In the genomic region with DNA sequence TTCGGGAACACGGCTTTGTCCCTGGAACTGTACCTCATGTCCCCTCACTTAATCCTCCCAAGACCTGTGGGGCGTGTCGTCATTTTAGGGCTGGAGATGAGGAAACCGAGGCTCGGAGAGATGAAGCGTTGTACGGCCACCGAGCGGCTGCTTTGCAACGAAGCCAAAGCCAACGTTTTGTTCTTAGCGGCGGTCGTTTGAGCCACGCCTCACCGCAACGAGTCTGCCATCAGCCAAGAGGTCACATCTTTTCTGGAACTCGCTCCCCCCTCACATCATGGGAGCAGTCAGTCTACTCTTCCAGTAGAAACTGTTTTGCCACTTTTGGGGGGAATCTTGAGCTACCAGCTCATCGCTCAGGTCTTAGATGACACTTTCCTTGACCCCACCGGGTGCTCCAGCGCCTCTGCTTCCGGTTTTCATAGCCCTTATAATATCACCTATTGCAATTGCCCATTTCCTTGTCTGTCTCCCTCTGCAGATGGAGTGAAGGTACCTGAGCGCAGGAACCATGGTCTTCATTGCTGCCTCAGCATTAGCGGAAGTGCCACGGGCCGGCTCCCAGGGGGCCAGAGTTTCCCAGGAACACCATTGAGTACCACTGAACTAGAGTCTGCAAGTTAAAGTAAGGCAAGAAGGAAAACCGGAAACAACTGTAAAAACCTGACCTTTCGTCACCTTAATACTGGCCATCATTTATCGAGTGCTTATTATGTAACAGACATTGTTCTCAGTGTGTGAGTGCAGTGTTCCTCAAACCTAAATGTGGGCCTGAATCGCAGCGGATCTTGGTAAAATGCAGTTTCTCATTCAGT, we compare ENCODE assay signal across 8 cellular contexts. TPM values are rescaled to one million over a fixed set of nuclear protein-coding genes. Genes with fewer than 3 reads are reported as not detected.
DNase-seq lines count a peak whose midpoint lies in the region; ATAC-seq, FAIRE-seq and TF ChIP-seq lines count a peak whose summit lies in the region.

No MANE protein-coding gene starts in this region.

- H3K4me1 Mint-ChIP-seq in neural progenitor cell, result peaks cover 20% of the 10 kb centered on the region

- intact Hi-C loops in HepG2 (cut with micrococcal nuclease; ENCODE audit: unreplicated experiment), result loop anchor here (10.0 kb wide), 1 partner anchor 69 kb away; no protein-coding TSS in a partner anchor

- POLR2A ChIA-PET in HepG2 (lab: Yijun Ruan, JAX), result no interaction called here
- POLR2A ChIA-PET in RWPE1 (lab: Yijun Ruan, JAX; ENCODE audit: low non-redundant PET), result no interaction called here

- H3K27ac Mint-ChIP-seq in neural progenitor cell, result peak overlapping the region; percentile 8

- TF ChIP-seq RAD21 in liver (IDR thresholded peaks at IDR 0.05) (no peak), HepG2 (CRISPR knock-in tag; IDR thresholded peaks at IDR 0.05) (no peak)

- no TSS peak for BruUV-seq in HepG2 (replicated peaks; lab: Mats Ljungman, UMichigan)

- TF ChIP-seq EP300 in HepG2 (IDR thresholded peaks at IDR 0.05; ENCODE audit: low read depth in 2 of 2, low read length in 2 of 2), result no peak
- no peak for TF ChIP-seq EP300 in HepG2 (CRISPR knock-in tag; IDR thresholded peaks at IDR 0.05; ENCODE audit: borderline replicate concordance)

- H3K9me3 ChIP-seq in liver (ENCODE audit: control insufficient read depth in 4 of 4, low read length in 3 of 4) (no peaks in the 10 kb centered on the region), HepG2 (ENCODE audit: low read length) (no peaks in the 10 kb centered on the region), neural progenitor cell (ENCODE audit: low read depth) (no peaks in the 10 kb centered on the region)

- CTCF ChIA-PET in HepG2 (lab: Yijun Ruan, JAX; ENCODE audit: low intra/inter-chr PET ratio, low total read pairs) (no interaction called here), RWPE1 (lab: Yijun Ruan, JAX) (interaction anchor here (0.7 to 1.6 kb wide), 3 partner anchors 29 to 111 kb away, joined by 3 to 5 read pairs (median 4); no protein-coding TSS in a partner anchor)

- no peak for ATAC-seq in HepG2

- H4K20me1 ChIP-seq in HepG2 (ENCODE audit: insufficient read depth, low read length), result no peaks in the 10 kb centered on the region
- no peaks in the 10 kb centered on the region for H4K20me1 ChIP-seq in neural progenitor cell (ENCODE audit: low read depth)

- H3K4me1 ChIP-seq in liver (ENCODE audit: control insufficient read depth in 4 of 4, insufficient read depth in 4 of 4, low read length in 3 of 4), result peaks cover 22 to 49% (median 40%) of the 10 kb centered on the region in 4 donors
- peaks cover 65% of the 10 kb centered on the region for H3K4me1 ChIP-seq in HepG2 (ENCODE audit: insufficient read depth, low read length)
- H3K4me1 ChIP-seq in neural progenitor cell, result peaks cover 6% of the 10 kb centered on the region

- FAIRE-seq in HepG2 (lab: Jason Lieb, UNC), result no peak

- peak overlapping the region; percentile 91 to 95 for H3K27ac ChIP-seq in liver (ENCODE audit: low read depth in 1 of 2, low read length in 2 of 2)
- H3K27ac ChIP-seq in HepG2 (ENCODE audit: extremely low read length, insufficient read depth, low read length), result no peak overlapping the region
- H3K27ac ChIP-seq in RWPE1, result peak overlapping the region; percentile 72
- no peak overlapping the region for H3K27ac ChIP-seq in neural progenitor cell

- DNase-seq in HepG2 (ENCODE audit: low spot score), result no peak
- DNase-seq in RWPE1 (ENCODE audit: low spot score), result no peak
- no peak for DNase-seq in epithelial cell of esophagus (ENCODE audit: low read depth)
- no peak for DNase-seq in neural progenitor cell (ENCODE audit: low spot score)
- DNase-seq in NCI-H2081 treated with DMSO at 0.1 percent for 48 hours (lab: John Stamatoyannopoulos, UW), result no peak
- DNase-seq in NCI-H2107 treated with DMSO at 0.1 percent for 48 hours (lab: John Stamatoyannopoulos, UW; ENCODE audit: unreplicated experiment), result no peak
- no peak for DNase-seq in SHP77 (lab: John Stamatoyannopoulos, UW)

- in situ Hi-C loops in HepG2 (cut with HindIII; ENCODE audit: extremely low pct_ligation_motif_present, low pct_unique_long_range_greater_than_20kb), result no loop called here

- no peak for TF ChIP-seq POLR2A in HepG2 (IDR thresholded peaks at IDR 0.05; ENCODE audit: insufficient read depth in 1 of 2, low read depth in 2 of 2, low read length in 2 of 2)

- H2AFZ ChIP-seq in HepG2 (ENCODE audit: low read length) (no peak overlapping the region), neural progenitor cell (replicated peaks) (peak overlapping the region; percentile 84)

- H3K4me3 Mint-ChIP-seq in neural progenitor cell, result peak overlapping the region; percentile 78

- H3K9me3 Mint-ChIP-seq in neural progenitor cell, result no peaks in the 10 kb centered on the region

- H3K9ac ChIP-seq in liver (ENCODE audit: low read depth in 1 of 2, low read length in 2 of 2), result peak overlapping the region; percentile 46 to 94
- no peak overlapping the region for H3K9ac ChIP-seq in HepG2 (ENCODE audit: insufficient read depth, low read depth, low read length)
- no peak overlapping the region for H3K9ac ChIP-seq in neural progenitor cell

- peaks cover 5% of the 10 kb centered on the region for H3K27me3 Mint-ChIP-seq in neural progenitor cell (ENCODE audit: insufficient read depth, low read depth)

- no peak overlapping the region for H3K4me2 ChIP-seq in HepG2 (ENCODE audit: low read depth, low read length)
- H3K4me2 ChIP-seq in neural progenitor cell, result peak overlapping the region; percentile 71

- WGBS in liver, result 44% methylated on average over 32 of the region's 32 CpGs
- WGBS in HepG2 (ENCODE audit: low lambda C conversion rate), result 95% methylated on average over 26 of the region's 32 CpGs

- H3K36me3 ChIP-seq in liver (ENCODE audit: control insufficient read depth in 4 of 4, insufficient read depth in 3 of 4, low read depth in 1 of 4, low read length in 3 of 4) (no peaks in the 10 kb centered on the region), HepG2 (replicated peaks in 1 of 2; ENCODE audit: control insufficient read depth in 1 of 2, insufficient read depth in 2 of 2, low read length in 2 of 2) (no peaks in the 10 kb centered on the region), neural progenitor cell (no peaks in the 10 kb centered on the region)

- H3F3A ChIP-seq in neural progenitor cell (ENCODE audit: low read depth), result peaks cover 12% of the 10 kb centered on the region

- H3K27me3 ChIP-seq in liver (ENCODE audit: control insufficient read depth in 4 of 4, insufficient read depth in 4 of 4, low read length in 3 of 4), result no peaks in the 10 kb centered on the region
- H3K27me3 ChIP-seq in HepG2 (ENCODE audit: control insufficient read depth in 1 of 2, insufficient read depth in 2 of 2, low read length in 2 of 2), result no peaks in the 10 kb centered on the region
- H3K27me3 ChIP-seq in neural progenitor cell, result peaks cover 10% of the 10 kb centered on the region

- no peak for TF ChIP-seq CTCF in liver (IDR thresholded peaks at IDR 0.05; ENCODE audit: low read depth, low read length, missing input control)
- no peak for TF ChIP-seq CTCF in HepG2 (CRISPR knock-in tag; IDR thresholded peaks at IDR 0.05)
- no peak for TF ChIP-seq CTCF in RWPE1 (conservative IDR thresholded peaks at IDR 0.05; ENCODE audit: low read depth)
- TF ChIP-seq CTCF in epithelial cell of esophagus (IDR thresholded peaks at IDR 0.05; ENCODE audit: insufficient read depth, low read depth, low read length, missing control alignments), result no peak
- no peak for TF ChIP-seq CTCF in neural progenitor cell (IDR thresholded peaks at IDR 0.05)

- H3K36me3 Mint-ChIP-seq in neural progenitor cell, result no peaks in the 10 kb centered on the region

- no peaks in the 10 kb centered on the region for H3K79me2 ChIP-seq in HepG2 (ENCODE audit: insufficient read depth, low read length)
- no peaks in the 10 kb centered on the region for H3K79me2 ChIP-seq in neural progenitor cell (ENCODE audit: low read depth)

- H3K4me3 ChIP-seq in liver (ENCODE audit: low read depth in 1 of 3, low read length in 3 of 3) (peak overlapping the region; percentile 21 to 66 (median 57)), HepG2 (replicated peaks in 1 of 3; ENCODE audit: insufficient read depth in 1 of 3, low read depth in 2 of 3, low read length in 3 of 3) (no peak overlapping the region), epithelial cell of esophagus (ENCODE audit: low read length) (peak overlapping the region; percentile 28), neural progenitor cell (peak overlapping the region; percentile 49)

TF ChIP-seq in liver, 16 proteins besides CTCF, POLR2A, EP300 and RAD21:
- TF ChIP-seq RXRA (IDR thresholded peaks at IDR 0.05) (peak in 1 of 2 donors; percentile 19), FOXA1 (IDR thresholded peaks at IDR 0.05) (no peak), NR2F2 (IDR thresholded peaks at IDR 0.05) (peak; percentile 49)
TF ChIP-seq in liver: peak in this region for 2.

TF ChIP-seq in HepG2, 621 proteins besides CTCF, POLR2A, EP300 and RAD21 (continues in another document):
- no peak for TF ChIP-seq BRCA1 (CRISPR knock-in tag; IDR thresholded peaks at IDR 0.05)
- no peak for TF ChIP-seq RFX1 (IDR thresholded peaks at IDR 0.05)
- TF ChIP-seq ZSCAN25 (CRISPR knock-in tag; IDR thresholded peaks at IDR 0.05), result no peak

RNA-seq across cellular contexts. Expression of gene NINJ2, which starts 19.6 kb away (rescaled TPM):
- total RNA-seq in liver (10 to 100 TPM in 1 of 2 donors, 1 to 10 TPM in 1; 6.7 to 14.9 TPM), HepG2 (2016; rRNA removed; fragmentation: Illumina TruSeq; extraction: Trizol) (0.62 and 0.94 TPM in 2 replicates), neural progenitor cell (ENCODE audit: low replicate concordance) (0.37 TPM in 1 of 2 replicates, not detected in the other)
- polyA plus RNA-seq in liver (10 to 100 TPM; 15.9 to 16.5 TPM), HepG2 (2011; rRNA removed) (3.8 and 5.4 TPM in 2 replicates)
- 0.51 TPM in 1 of 2 replicates, not detected in the other for total RNA-seq in HepG2 (2016; cell fraction: cytosol; rRNA removed; fragmentation: Illumina TruSeq; extraction: Trizol; ENCODE audit: low read depth)
- total RNA-seq in HepG2 (2016; cell fraction: insoluble cytoplasmic fraction; rRNA removed; fragmentation: Illumina TruSeq; extraction: Trizol), result 0.34 and 0.56 TPM in 2 replicates
- total RNA-seq in HepG2 (2016; cell fraction: membrane; rRNA removed; fragmentation: Illumina TruSeq; extraction: Trizol), result 0.31 and 0.34 TPM in 2 replicates
- 1.0 TPM in 1 of 2 replicates, not detected in the other for total RNA-seq in HepG2 (2016; cell fraction: nucleus; rRNA removed; fragmentation: Illumina TruSeq; extraction: Trizol)
- polyA plus RNA-seq in HepG2 (2011; cell fraction: cytosol; rRNA removed), result 5.5 and 5.9 TPM in 2 replicates
- 3.4 and 3.9 TPM in 2 replicates for polyA plus RNA-seq in HepG2 (2011; cell fraction: nucleus; rRNA removed)
- 4.9 and 6.3 TPM in 2 replicates for polyA plus RNA-seq in HepG2 (2012)
- polyA plus RNA-seq in HepG2 (2016; cell fraction: cytosol; fragmentation: Illumina TruSeq; extraction: Trizol; ENCODE audit: low read depth), result 0.87 and 0.95 TPM in 2 replicates
- 0.94 and 1.3 TPM in 2 replicates for polyA plus RNA-seq in HepG2 (2016; cell fraction: insoluble cytoplasmic fraction; fragmentation: Illumina TruSeq; extraction: Trizol; ENCODE audit: low read depth)
- 0.98 and 1.2 TPM in 2 replicates for polyA plus RNA-seq in HepG2 (2016; cell fraction: membrane; fragmentation: Illumina TruSeq; extraction: Trizol; ENCODE audit: low read depth)
- 0.83 TPM in 2 replicates for polyA plus RNA-seq in HepG2 (2016; cell fraction: nucleus; fragmentation: Illumina TruSeq; extraction: Trizol; ENCODE audit: insufficient read depth, low read depth)
- 7.4 and 19.5 TPM in 2 replicates for polyA minus RNA-seq in HepG2 (2011; rRNA and poly(A)+ RNA removed; ENCODE audit: low replicate concordance)
- 1.1 and 2.0 TPM in 2 replicates for polyA minus RNA-seq in HepG2 (2011; cell fraction: cytosol; rRNA and poly(A)+ RNA removed)
- 0.64 and 1.6 TPM in 2 replicates for polyA minus RNA-seq in HepG2 (2011; cell fraction: nucleus; rRNA and poly(A)+ RNA removed)

Comparison
In these comparisons a context has a peak if more than half of its experiments do, and no peak if none do; other contexts are left out.
1. H3K27ac ChIP-seq: peak in liver (2 of 2) and RWPE1 (single experiment); none in HepG2 (single experiment) and neural progenitor cell (single experiment).
2. H3K4me3 ChIP-seq: peak in liver (3 of 3), epithelial cell of esophagus (single experiment) and neural progenitor cell (single experiment); none in HepG2 (0 of 3).
3. H3K9ac ChIP-seq: peak in liver (2 of 2); none in HepG2 (single experiment) and neural progenitor cell (single experiment).